In genomic region chr3:42734263-42734860, GRCh38 we compare ENCODE assay signal across 17 cellular contexts. TPM values are rescaled to one million over a fixed set of nuclear protein-coding genes. Genes with fewer than 3 reads are reported as not detected.
"Had no signal": no experiment of that assay in that cellular context is flagged by ENCODE, and none has a peak within 500 bp of the region (broad histone marks: within the 10 kb centered on the region; RNA-seq: fewer than 3 reads in every experiment).

No MANE protein-coding gene starts in this region.

- H3K27ac ChIP-seq: breast epithelium, gastroesophageal sphincter, thoracic aorta had no signal

- H3K36me3 ChIP-seq: breast epithelium, gastroesophageal sphincter, heart right ventricle, thoracic aorta had no signal

- H3K4me1 ChIP-seq: breast epithelium had no signal

- DNase-seq: activated CD4-positive, alpha-beta memory T cell treated with anti-CD3 and anti-CD28 coated beads, Interleukin-2, amount 10 ng/mL, durations not matched to agents 7 days and 5 days; activated CD4-positive, alpha-beta T cell treated with anti-CD3 and anti-CD28 coated beads for 4 hours; activated naive CD4-positive, alpha-beta T cell treated with Interleukin-2 at 50 U/mL for 16 hours; aorta; heart right ventricle; nephron progenitor cell; right cardiac atrium; stimulated activated naive CD8-positive, alpha-beta T cell treated with anti-CD3 and anti-CD28 coated beads, Interleukin-15, Interleukin-2, amounts not matched to agents 100 U/mL and 50 U/mL, for 24 hours; T-helper 17 cell had no signal

- ATAC-seq: heart right ventricle; right cardiac atrium; stimulated activated naive CD8-positive, alpha-beta T cell treated with anti-CD3 and anti-CD28 coated beads, Interleukin-15, Interleukin-2, amounts not matched to agents 100 U/mL and 50 U/mL, for 24 hours; T-helper 17 cell had no signal

- H3K4me3 Mint-ChIP-seq: activated CD4-positive, alpha-beta memory T cell treated with anti-CD3 and anti-CD28 coated beads, Interleukin-2, amount 10 ng/mL, durations not matched to agents 7 days and 5 days; nephron progenitor cell; T-helper 17 cell had no signal

- H3K9me3 Mint-ChIP-seq: activated CD4-positive, alpha-beta memory T cell treated with anti-CD3 and anti-CD28 coated beads, Interleukin-2, amount 10 ng/mL, durations not matched to agents 7 days and 5 days had no signal

- H3K4me1 Mint-ChIP-seq: activated CD4-positive, alpha-beta memory T cell treated with anti-CD3 and anti-CD28 coated beads, Interleukin-2, amount 10 ng/mL, durations not matched to agents 7 days and 5 days had no signal

- H3K27ac Mint-ChIP-seq: activated CD4-positive, alpha-beta memory T cell treated with anti-CD3 and anti-CD28 coated beads, Interleukin-2, amount 10 ng/mL, durations not matched to agents 7 days and 5 days; nephron progenitor cell; progenitor cell of endocrine pancreas; T-helper 17 cell had no signal

- H3K4me3 ChIP-seq: breast epithelium, gastroesophageal sphincter, heart right ventricle, thoracic aorta had no signal

- H3K27me3 ChIP-seq: breast epithelium, gastroesophageal sphincter, heart right ventricle had no signal

- H3K27me3 Mint-ChIP-seq: progenitor cell of endocrine pancreas, T-helper 17 cell had no signal

- H3K9me3 ChIP-seq: breast epithelium, gastroesophageal sphincter, heart right ventricle, thoracic aorta had no signal

RNA-seq across cellular contexts. Expression of gene HHATL, which starts 31.8 kb away (rescaled TPM):
- total RNA-seq: aorta, cerebellum, dermis microvascular lymphatic vessel endothelial cell, omental fat pad, progenitor cell of endocrine pancreas, T-helper 17 cell, thoracic aorta had no signal

RNA-seq across cellular contexts. Expression of gene KLHL40, which starts 49.0 kb away (rescaled TPM):
- total RNA-seq: activated CD4-positive, alpha-beta memory T cell treated with anti-CD3 and anti-CD28 coated beads, Interleukin-2, amount 10 ng/mL, durations not matched to agents 7 days and 5 days; aorta; breast epithelium; dermis microvascular lymphatic vessel endothelial cell; gastroesophageal sphincter; liver; progenitor cell of endocrine pancreas; T-helper 17 cell; thoracic aorta had no signal
